In genomic region chr16:71917900-71918299, GRCh38 we compare ENCODE assay signal across 11 cellular contexts. TPM values are rescaled to one million over a fixed set of nuclear protein-coding genes. Genes with fewer than 3 reads are reported as not detected.
DNase-seq lines count a peak whose midpoint lies in the region; ATAC-seq and TF ChIP-seq lines count a peak whose summit lies in the region.
"Had no signal": no experiment of that assay in that cellular context is flagged by ENCODE, and none has a peak within 500 bp of the region (broad histone marks: within the 10 kb centered on the region; RNA-seq: fewer than 3 reads in every experiment).

No MANE protein-coding gene starts in this region.

- H3K36me3 Mint-ChIP-seq in natural killer cell: peaks cover 34% of the 10 kb centered on the region
- peaks cover 46% of the 10 kb centered on the region for H3K36me3 Mint-ChIP-seq in natural killer cell treated with Interleukin-12 subunit alpha and Interleukin-12 subunit beta and Interleukin-15 and Interleukin-18, amount 100 ng/mL, for 72 hours
- peaks cover 72% of the 10 kb centered on the region for H3K36me3 Mint-ChIP-seq in activated naive CD8-positive, alpha-beta T cell treated with anti-CD3 and anti-CD28 coated beads, Interleukin-2, amount 50 U/mL, for 24 hours (ENCODE audit: low read depth)

- ATAC-seq in natural killer cell: no peak
- ATAC-seq in natural killer cell treated with Interleukin-12 subunit alpha and Interleukin-12 subunit beta and Interleukin-15 and Interleukin-18, amount 100 ng/mL, for 72 hours: no peak
- no peak for ATAC-seq in activated naive CD8-positive, alpha-beta T cell treated with anti-CD3 and anti-CD28 coated beads, Interleukin-2, amount 50 U/mL, for 24 hours

- H3K9me3 Mint-ChIP-seq in natural killer cell: no peaks in the 10 kb centered on the region
- no peaks in the 10 kb centered on the region for H3K9me3 Mint-ChIP-seq in natural killer cell treated with Interleukin-12 subunit alpha and Interleukin-12 subunit beta and Interleukin-15 and Interleukin-18, amount 100 ng/mL, for 72 hours
- no peaks in the 10 kb centered on the region for H3K9me3 Mint-ChIP-seq in activated naive CD8-positive, alpha-beta T cell treated with anti-CD3 and anti-CD28 coated beads, Interleukin-2, amount 50 U/mL, for 24 hours

- H3K27me3 ChIP-seq in Peyer's patch: no peaks in the 10 kb centered on the region
- H3K27me3 ChIP-seq in uterus: no peaks in the 10 kb centered on the region

- H3K27me3 Mint-ChIP-seq in natural killer cell (ENCODE audit: low read depth in 2 of 2): no peaks in the 10 kb centered on the region
- no peaks in the 10 kb centered on the region for H3K27me3 Mint-ChIP-seq in natural killer cell treated with Interleukin-12 subunit alpha and Interleukin-12 subunit beta and Interleukin-15 and Interleukin-18, amount 100 ng/mL, for 72 hours
- H3K27me3 Mint-ChIP-seq in activated naive CD8-positive, alpha-beta T cell treated with anti-CD3 and anti-CD28 coated beads, Interleukin-2, amount 50 U/mL, for 24 hours: no peaks in the 10 kb centered on the region

- TF ChIP-seq CTCF in natural killer cell (IDR thresholded peaks at IDR 0.05) (no peak), foreskin fibroblast (IDR thresholded peaks at IDR 0.05; ENCODE audit: low read depth, low read length) (no peak), Peyer's patch (IDR thresholded peaks at IDR 0.05) (no peak), uterus (IDR thresholded peaks at IDR 0.05) (no peak)

- peaks cover 0 to 76% (median 0%) of the 10 kb centered on the region in 3 donors for H3K36me3 ChIP-seq in Peyer's patch
- H3K36me3 ChIP-seq in uterus: no peaks in the 10 kb centered on the region

- intact Hi-C loops in natural killer cell (cut with micrococcal nuclease): no loop called here
- intact Hi-C loops in uterus (cut with DNase I; ENCODE audit: low total_unique reads): no loop called here

- H3K4me1 Mint-ChIP-seq in natural killer cell: peaks cover 52 to 54% of the 10 kb centered on the region in 2 donors
- peaks cover 43 to 49% of the 10 kb centered on the region in 2 donors for H3K4me1 Mint-ChIP-seq in natural killer cell treated with Interleukin-12 subunit alpha and Interleukin-12 subunit beta and Interleukin-15 and Interleukin-18, amount 100 ng/mL, for 72 hours (ENCODE audit: low read depth in 2 of 2)
- H3K4me1 Mint-ChIP-seq in activated naive CD8-positive, alpha-beta T cell treated with anti-CD3 and anti-CD28 coated beads, Interleukin-2, amount 50 U/mL, for 24 hours: peaks cover 30% of the 10 kb centered on the region

- H3K27ac ChIP-seq in Peyer's patch (no peak overlapping the region), uterus (peak overlapping the region in 1 of 2 donors; percentile 69)

- H3K27ac Mint-ChIP-seq in natural killer cell: peak overlapping the region; percentile 69 to 86
- H3K27ac Mint-ChIP-seq in natural killer cell treated with Interleukin-12 subunit alpha and Interleukin-12 subunit beta and Interleukin-15 and Interleukin-18, amount 100 ng/mL, for 72 hours: peak overlapping the region in 1 of 2 donors; percentile 11
- H3K27ac Mint-ChIP-seq in activated naive CD8-positive, alpha-beta T cell treated with anti-CD3 and anti-CD28 coated beads, Interleukin-2, amount 50 U/mL, for 24 hours: peak overlapping the region; percentile 22

- H3K4me3 Mint-ChIP-seq in natural killer cell: no peak overlapping the region
- no peak overlapping the region for H3K4me3 Mint-ChIP-seq in natural killer cell treated with Interleukin-12 subunit alpha and Interleukin-12 subunit beta and Interleukin-15 and Interleukin-18, amount 100 ng/mL, for 72 hours
- H3K4me3 Mint-ChIP-seq in activated naive CD8-positive, alpha-beta T cell treated with anti-CD3 and anti-CD28 coated beads, Interleukin-2, amount 50 U/mL, for 24 hours: no peak overlapping the region

- DNase-seq in natural killer cell: no peak
- DNase-seq in natural killer cell treated with Interleukin-12 subunit alpha and Interleukin-12 subunit beta and Interleukin-15 and Interleukin-18, amount 100 ng/mL, for 72 hours (ENCODE audit: low spot score): no peak
- no peak for DNase-seq in activated naive CD8-positive, alpha-beta T cell treated with anti-CD3 and anti-CD28 coated beads, Interleukin-2, amount 50 U/mL, for 24 hours
- DNase-seq in foreskin fibroblast: peak; percentile 34 to 68
- DNase-seq in Peyer's patch: no peak
- DNase-seq in NCI-H1417 (lab: John Stamatoyannopoulos, UW): no peak
- no peak for DNase-seq in uterus
- DNase-seq in mucosa of gallbladder (ENCODE audit: low spot score): no peak
- DNase-seq: NCI-H1048, NCI-H510A, posterior cingulate gyrus had no signal

- TF ChIP-seq POLR2A in Peyer's patch (IDR thresholded peaks at IDR 0.05): no peak
- no peak for TF ChIP-seq POLR2A in uterus (IDR thresholded peaks at IDR 0.05)

- no peaks in the 10 kb centered on the region for H3K9me3 ChIP-seq in Peyer's patch
- H3K9me3 ChIP-seq in uterus: no peaks in the 10 kb centered on the region

- H3K4me1 ChIP-seq in Peyer's patch (peaks cover 0 to 25% (median 0%) of the 10 kb centered on the region in 4 donors), uterus (peaks cover 0 to 3% of the 10 kb centered on the region in 2 donors)

- H3K4me3 ChIP-seq in foreskin fibroblast (ENCODE audit: low read depth in 1 of 2, low read length in 2 of 2) (no peak overlapping the region), Peyer's patch (no peak overlapping the region), uterus (no peak overlapping the region)

RNA-seq across cellular contexts. Expression of gene IST1, which starts 22.6 kb away (rescaled TPM):
- total RNA-seq in natural killer cell (100 to 1,000 TPM; 363 to 391 (median 378) TPM), Peyer's patch (100 to 1,000 TPM; 228 to 274 (median 261) TPM), uterus (100 to 1,000 TPM; 172 to 301 (median 207) TPM), mucosa of gallbladder (225 TPM)
- total RNA-seq in natural killer cell treated with Interleukin-12 subunit alpha and Interleukin-12 subunit beta and Interleukin-15 and Interleukin-18, amount 100 ng/mL, for 72 hours: 100 to 1,000 TPM; 169 to 181 TPM

RNA-seq across cellular contexts. Expression of gene ZNF821, which starts 33.9 kb away (rescaled TPM):
- total RNA-seq in natural killer cell (10 to 100 TPM; 14.0 to 19.1 (median 18.2) TPM), Peyer's patch (10 to 100 TPM; 16.5 to 22.0 (median 19.3) TPM), uterus (10 to 100 TPM in 2 of 4 donors, 1 to 10 TPM in 1, under 1 TPM in 1; 0.59 to 16.9 (median 7.4) TPM), mucosa of gallbladder (9.3 TPM)
- 1 to 10 TPM; 2.8 to 5.8 TPM for total RNA-seq in natural killer cell treated with Interleukin-12 subunit alpha and Interleukin-12 subunit beta and Interleukin-15 and Interleukin-18, amount 100 ng/mL, for 72 hours

Comparison
In these comparisons a context has a peak if more than half of its experiments do, and no peak if none do; other contexts are left out.
1. DNase-seq: peak in foreskin fibroblast (2 of 2); none in natural killer cell (single experiment), natural killer cell treated with Interleukin-12 subunit alpha and Interleukin-12 subunit beta and Interleukin-15 and Interleukin-18, amount 100 ng/mL, for 72 hours (single experiment), activated naive CD8-positive, alpha-beta T cell treated with anti-CD3 and anti-CD28 coated beads, Interleukin-2, amount 50 U/mL, for 24 hours (single experiment), Peyer's patch (0 of 3), NCI-H1417 (0 of 3), uterus (0 of 2) and mucosa of gallbladder (single experiment).